ENCODE assay signal across 9 cellular contexts in genomic region chr2:233209978-233210680, GRCh38. TPM values are rescaled to one million over a fixed set of nuclear protein-coding genes. Genes with fewer than 3 reads are reported as not detected.
DNase-seq lines count a peak whose midpoint lies in the region; ATAC-seq and TF ChIP-seq lines count a peak whose summit lies in the region.
"Had no signal": no experiment of that assay in that cellular context is flagged by ENCODE, and none has a peak within 500 bp of the region (broad histone marks: within the 10 kb centered on the region; RNA-seq: fewer than 3 reads in every experiment).

No MANE protein-coding gene starts in this region.

- CTCF ChIA-PET in Caco-2 (lab: Charles Lee): no interaction called here

- no peak overlapping the region for H3K4me3 Mint-ChIP-seq in effector memory CD8-positive, alpha-beta T cell
- H3K4me3 Mint-ChIP-seq in Caco-2 (ENCODE audit: unreplicated experiment): no peak overlapping the region

- in situ Hi-C loops in GM13977 (cut with MboI; ENCODE audit: low pct_unique_long_range_greater_than_20kb, low sequenced_read_pairs, unreplicated experiment): no loop called here

- H3K27me3 ChIP-seq in parathyroid adenoma (ENCODE audit: control insufficient read depth, insufficient read depth, low read length): no peaks in the 10 kb centered on the region
- H3K27me3 ChIP-seq in Caco-2 (replicated peaks; ENCODE audit: control insufficient read depth, insufficient read depth, low read length): no peaks in the 10 kb centered on the region

- H3K4me1 ChIP-seq in parathyroid adenoma: no peaks in the 10 kb centered on the region
- no peaks in the 10 kb centered on the region for H3K4me1 ChIP-seq in Caco-2

- TF ChIP-seq CTCF in GM13977 (IDR thresholded peaks at IDR 0.05; ENCODE audit: extremely low read depth, insufficient read depth, missing control alignments) (no peak), parathyroid adenoma (IDR thresholded peaks at IDR 0.05) (no peak), Caco-2 (IDR thresholded peaks at IDR 0.05; ENCODE audit: insufficient read depth in 1 of 2, low read depth in 1 of 2, low read length in 1 of 2, severe bottlenecking in 1 of 2, unreplicated experiment in 1 of 2) (no peak)

- no peaks in the 10 kb centered on the region for H3K36me3 ChIP-seq in parathyroid adenoma (ENCODE audit: control insufficient read depth, insufficient read depth, low read length)
- no peaks in the 10 kb centered on the region for H3K36me3 ChIP-seq in Caco-2 (ENCODE audit: control insufficient read depth, insufficient read depth, low read length)

- BruUV-seq in Caco-2 (replicated peaks; lab: Mats Ljungman, UMichigan): no TSS peak

- H3K9ac ChIP-seq in parathyroid adenoma: no peak overlapping the region

- H2AFZ ChIP-seq in parathyroid adenoma: peak overlapping the region; percentile 62

- ATAC-seq in effector memory CD8-positive, alpha-beta T cell (replicated peaks): no peak
- no peak for ATAC-seq in HG02970 (IDR thresholded peaks at IDR 0.05; ENCODE audit: low FRiP score, unreplicated experiment)

- H3K4me3 ChIP-seq in parathyroid adenoma (ENCODE audit: low read depth, low read length) (no peak overlapping the region), Caco-2 (ENCODE audit: low read depth, low read length) (no peak overlapping the region)

- H3K4me2 ChIP-seq in parathyroid adenoma (ENCODE audit: low read length): no peak overlapping the region

- POLR2A ChIA-PET in Caco-2 (lab: Charles Lee): no interaction called here

- intact Hi-C loops in Caco-2 (cut with micrococcal nuclease; ENCODE audit: unreplicated experiment): no loop called here

- peak overlapping the region; percentile 68 to 94 for H3K27ac Mint-ChIP-seq in effector memory CD8-positive, alpha-beta T cell
- H3K27ac Mint-ChIP-seq in Caco-2 (ENCODE audit: unreplicated experiment): no peak overlapping the region

- H3K9me3 Mint-ChIP-seq in effector memory CD8-positive, alpha-beta T cell: no peaks in the 10 kb centered on the region
- no peaks in the 10 kb centered on the region for H3K9me3 Mint-ChIP-seq in Caco-2 (ENCODE audit: unreplicated experiment)

- H3K79me2 ChIP-seq in parathyroid adenoma: no peaks in the 10 kb centered on the region

- H3K27ac ChIP-seq in parathyroid adenoma: no peak overlapping the region

- DNase-seq in GM13977 (ENCODE audit: low spot score) (peak; percentile 64), RPMI7951 (ENCODE audit: low read depth) (peak; percentile 34), NCI-H187 (lab: John Stamatoyannopoulos, UW) (no peak), GF-D8 (lab: John Stamatoyannopoulos, UW) (no peak), Caco-2 (no peak)
- DNase-seq in effector memory CD8-positive, alpha-beta T cell: no peak
- DNase-seq: NCI-H82 had no signal

- H3K36me3 Mint-ChIP-seq in effector memory CD8-positive, alpha-beta T cell (ENCODE audit: insufficient read depth): peaks cover 54% of the 10 kb centered on the region
- no peaks in the 10 kb centered on the region for H3K36me3 Mint-ChIP-seq in Caco-2 (ENCODE audit: insufficient read depth, unreplicated experiment)

- H3K9me3 ChIP-seq in parathyroid adenoma (ENCODE audit: control insufficient read depth, low read length) (no peaks in the 10 kb centered on the region), Caco-2 (no peaks in the 10 kb centered on the region)

- peaks cover 8 to 20% of the 10 kb centered on the region in 2 donors for H3K4me1 Mint-ChIP-seq in effector memory CD8-positive, alpha-beta T cell (ENCODE audit: low read depth in 2 of 2)
- H3K4me1 Mint-ChIP-seq in Caco-2 (ENCODE audit: low read depth, unreplicated experiment): no peaks in the 10 kb centered on the region

- no peaks in the 10 kb centered on the region for H3K27me3 Mint-ChIP-seq in effector memory CD8-positive, alpha-beta T cell
- no peaks in the 10 kb centered on the region for H3K27me3 Mint-ChIP-seq in Caco-2 (ENCODE audit: insufficient read depth, unreplicated experiment)

RNA-seq across cellular contexts. Expression of gene ATG16L1, which starts 41.3 kb away (rescaled TPM):
- 51.3 and 60.2 TPM in 2 replicates for total RNA-seq in RPMI7951 (2014; rRNA removed; shearing (Covaris generic))
- total RNA-seq in Caco-2 (2022): 20.1 and 24.4 TPM in 2 replicates

Comparison
In these comparisons a context has a peak if more than half of its experiments do, and no peak if none do; other contexts are left out.
1. DNase-seq: peak in GM13977 (single experiment) and RPMI7951 (single experiment); none in effector memory CD8-positive, alpha-beta T cell (0 of 3), NCI-H187 (0 of 2), GF-D8 (single experiment) and Caco-2 (0 of 2).